Comparison of ENCODE assay signal across 13 cellular contexts in genomic region chr11:65174571-65175010, GRCh38. TPM values are rescaled to one million over a fixed set of nuclear protein-coding genes. Genes with fewer than 3 reads are reported as not detected.
DNase-seq lines count a peak whose midpoint lies in the region; ATAC-seq, FAIRE-seq and TF ChIP-seq lines count a peak whose summit lies in the region.
"Not testable (repeated sequence)": the region's sequence is repeated elsewhere in the genome, so short reads cannot be mapped to it uniquely, and the experiment has no call there.
"Had no signal": no experiment of that assay in that cellular context is flagged by ENCODE, and none has a peak within 500 bp of the region (broad histone marks: within the 10 kb centered on the region; RNA-seq: fewer than 3 reads in every experiment).

No MANE protein-coding gene starts in this region.

- H2BK20ac ChIP-seq in IMR-90 (ENCODE audit: low read depth, low read length): not testable (repeated sequence)

- H3K14ac ChIP-seq in IMR-90 (replicated peaks; ENCODE audit: low read depth, low read length): not testable (repeated sequence)

- not testable (repeated sequence) for BruUV-seq in IMR-90 (replicated peaks; lab: Mats Ljungman, UMichigan)

- not testable (repeated sequence) for H3K4ac ChIP-seq in IMR-90 (ENCODE audit: low read depth, low read length)

- intact Hi-C loops in IMR-90 (cut with micrococcal nuclease); kidney (cut with DNase I); sciatic nerve (cut with DNase I): not testable (repeated sequence)

- H3K56ac ChIP-seq in IMR-90 (ENCODE audit: extremely low read depth, insufficient read depth, low read length): not testable (repeated sequence)

- H2AK9ac ChIP-seq in IMR-90 (replicated peaks; ENCODE audit: low read depth, low read length, poor library complexity): not testable (repeated sequence)

- not testable (repeated sequence) for TF ChIP-seq CTCF in IMR-90 (conservative IDR thresholded peaks at IDR 0.05; ENCODE audit: low read depth, low read length); epithelial cell of esophagus (IDR thresholded peaks at IDR 0.05; ENCODE audit: insufficient read depth, low read depth, low read length, missing control alignments); kidney (IDR thresholded peaks at IDR 0.05; ENCODE audit: borderline replicate concordance, extremely low read depth, insufficient read depth)

- H3K4me1 ChIP-seq in IMR-90 (ENCODE audit: control insufficient read depth, insufficient read depth, low read length); kidney (ENCODE audit: control insufficient read depth in 1 of 2, insufficient read depth in 1 of 2, low read depth in 1 of 2, low read length in 2 of 2): not testable (repeated sequence)

- POLR2A ChIA-PET in IMR-90 (lab: Charles Lee; ENCODE audit: unreplicated experiment): not testable (repeated sequence)

- not testable (repeated sequence) for H3K18ac ChIP-seq in IMR-90 (ENCODE audit: low read depth, low read length)

- H3K9ac ChIP-seq in IMR-90 (ENCODE audit: low read depth, low read length); kidney (ENCODE audit: low read length in 2 of 2): not testable (repeated sequence)

- H3K27me3 ChIP-seq in IMR-90 (ENCODE audit: control insufficient read depth, insufficient read depth, low read length): not testable (repeated sequence)

- not testable (repeated sequence) for TF ChIP-seq RAD21 in IMR-90 (IDR thresholded peaks at IDR 0.05; ENCODE audit: low read length)

- not testable (repeated sequence) for H2BK15ac ChIP-seq in IMR-90 (ENCODE audit: low read depth, low read length)

- CTCF ChIA-PET in IMR-90 (lab: Yijun Ruan, JAX): not testable (repeated sequence)

- TF ChIP-seq POLR2A in IMR-90 (IDR thresholded peaks at IDR 0.05; ENCODE audit: low read depth, low read length): not testable (repeated sequence)

- H3K4me3 ChIP-seq in IMR-90 (ENCODE audit: insufficient read depth, low read depth, low read length); epithelial cell of esophagus (ENCODE audit: low read length); kidney (ENCODE audit: low read length in 2 of 2): not testable (repeated sequence)

- not testable (repeated sequence) for H3K9me1 ChIP-seq in IMR-90 (ENCODE audit: insufficient read depth, low read length)

- H3K4me2 ChIP-seq in IMR-90 (ENCODE audit: low read depth, low read length): not testable (repeated sequence)

- not testable (repeated sequence) for H2BK120ac ChIP-seq in IMR-90 (ENCODE audit: low read depth, low read length)

- H2AFZ ChIP-seq in IMR-90 (replicated peaks; ENCODE audit: low read length, poor library complexity): not testable (repeated sequence)

- in situ Hi-C loops in IMR-90 (cut with MboI; ENCODE audit: low sequenced_read_pairs): not testable (repeated sequence)

- H4K20me1 ChIP-seq in IMR-90 (ENCODE audit: insufficient read depth, low read length): not testable (repeated sequence)

- no CpG with 5 or more reads among the region's 2 CpGs for WGBS in IMR-90 (ENCODE audit: extremely low coverage in 2 of 2, insufficient read length in 1 of 2), 2 experiments

- not testable (repeated sequence) for H2BK5ac ChIP-seq in IMR-90 (ENCODE audit: low read depth, low read length, poor library complexity, severe bottlenecking)

- not testable (repeated sequence) for H4K5ac ChIP-seq in IMR-90 (ENCODE audit: low read depth, low read length)

- peaks cover 8 to 10% of the 10 kb centered on the region in 2 experiments; a peak in 2 of 4 replicates for H3K79me1 ChIP-seq in IMR-90 (ENCODE audit: low read depth in 1 of 2, low read length in 2 of 2)

- not testable (repeated sequence) for H3K27ac ChIP-seq in IMR-90 (ENCODE audit: insufficient read depth, low read length); kidney (ENCODE audit: low read depth in 2 of 2, low read length in 2 of 2)

- dilution Hi-C loops in IMR-90 (cut with HindIII; ENCODE audit: low sequenced_read_pairs, unreplicated experiment): not testable (repeated sequence)

- H3K23ac ChIP-seq in IMR-90 (ENCODE audit: low read depth, low read length): not testable (repeated sequence)

- H4K8ac ChIP-seq in IMR-90 (ENCODE audit: low read depth in 2 of 2, low read length in 2 of 2): not testable (repeated sequence)

- not testable (repeated sequence) for H2AK5ac ChIP-seq in IMR-90 (ENCODE audit: low read depth, low read length)

- peak; percentile 85 for DNase-seq in ELF-1 (ENCODE audit: low read depth, low spot score)
- peak; percentile 17 for DNase-seq in IMR-90
- peak; percentile 12 for DNase-seq in OCI-M1 (lab: John Stamatoyannopoulos, UW)
- DNase-seq in SW480 (ENCODE audit: low spot score): peak; percentile 16
- peak; percentile 35 for DNase-seq in epithelial cell of esophagus (ENCODE audit: low read depth)
- peak; percentile 12 for DNase-seq in kidney
- peak; percentile 18 for DNase-seq in sciatic nerve (ENCODE audit: low spot score)

- H4K91ac ChIP-seq in IMR-90 (ENCODE audit: insufficient read depth, low read depth, low read length): not testable (repeated sequence)

- H3K9me3 ChIP-seq in IMR-90 (ENCODE audit: control insufficient read depth, insufficient read depth, low read length); kidney (ENCODE audit: control insufficient read depth in 1 of 2, low read length in 2 of 2): not testable (repeated sequence)

- not testable (repeated sequence) for H3K36me3 ChIP-seq in IMR-90 (ENCODE audit: control insufficient read depth, insufficient read depth, low read length); kidney (ENCODE audit: control insufficient read depth in 1 of 2, insufficient read depth in 2 of 2, low read length in 2 of 2)

- not testable (repeated sequence) for FAIRE-seq in kidney (lab: Jason Lieb, UNC)

- ATAC-seq in IMR-90 (ENCODE audit: low read depth); sciatic nerve: not testable (repeated sequence)

RNA-seq across cellular contexts. Expression of gene SPDYC, which starts 4.6 kb away (rescaled TPM):
- total RNA-seq in IMR-90 (2012; rRNA removed): not detected in 2 replicates
- not detected in 2 replicates for polyA plus RNA-seq in IMR-90 (2012; rRNA removed)
- not detected in 2 replicates for polyA plus RNA-seq in IMR-90 (2012; cell fraction: cytosol; rRNA removed)
- not detected in 2 replicates for polyA plus RNA-seq in IMR-90 (2012; cell fraction: nucleus; rRNA removed; ENCODE audit: low replicate concordance)
- not detected for total RNA-seq in kidney
- polyA plus RNA-seq in kidney (ENCODE audit: insufficient read depth, low read depth, low replicate concordance): 0.43 TPM
- total RNA-seq in sciatic nerve: not detected
- total RNA-seq: A673; CD8-positive, alpha-beta T cell; H4; LHCN-M2; SJSA1; T-cell had no signal

RNA-seq across cellular contexts. Expression of gene CAPN1, which starts 7.1 kb away (rescaled TPM):
- 62.8 and 110 TPM in 2 replicates for total RNA-seq in IMR-90 (2012; rRNA removed)
- polyA plus RNA-seq in IMR-90 (2012; rRNA removed): 182 and 263 TPM in 2 replicates
- 108 and 165 TPM in 2 replicates for polyA plus RNA-seq in IMR-90 (2012; cell fraction: cytosol; rRNA removed)
- polyA plus RNA-seq in IMR-90 (2012; cell fraction: nucleus; rRNA removed; ENCODE audit: low replicate concordance): 150 and 381 TPM in 2 replicates
- total RNA-seq in kidney: 328 TPM
- polyA plus RNA-seq in kidney (ENCODE audit: insufficient read depth, low read depth, low replicate concordance): 92.5 TPM
- 125 TPM for total RNA-seq in sciatic nerve

RNA-seq across cellular contexts. Expression of gene SYVN1, which starts 40.3 kb away (rescaled TPM):
- total RNA-seq in IMR-90 (2012; rRNA removed): 8.3 and 9.5 TPM in 2 replicates
- polyA plus RNA-seq in IMR-90 (2012; rRNA removed): 45.7 and 52.9 TPM in 2 replicates
- polyA plus RNA-seq in IMR-90 (2012; cell fraction: cytosol; rRNA removed): 22.9 and 32.0 TPM in 2 replicates
- polyA plus RNA-seq in IMR-90 (2012; cell fraction: nucleus; rRNA removed; ENCODE audit: low replicate concordance): 107 and 150 TPM in 2 replicates
- total RNA-seq in kidney: 69.8 TPM
- 21.2 TPM for polyA plus RNA-seq in kidney (ENCODE audit: insufficient read depth, low read depth, low replicate concordance)
- total RNA-seq in sciatic nerve: 75.9 TPM

RNA-seq across cellular contexts. Expression of gene MRPL49, which starts 52.5 kb away (rescaled TPM):
- 54.2 and 55.2 TPM in 2 replicates for total RNA-seq in IMR-90 (2012; rRNA removed)
- 51.5 and 56.8 TPM in 2 replicates for polyA plus RNA-seq in IMR-90 (2012; rRNA removed)
- polyA plus RNA-seq in IMR-90 (2012; cell fraction: cytosol; rRNA removed): 39.1 and 52.5 TPM in 2 replicates
- polyA plus RNA-seq in IMR-90 (2012; cell fraction: nucleus; rRNA removed; ENCODE audit: low replicate concordance): 24.5 and 42.4 TPM in 2 replicates
- total RNA-seq in kidney: 53.3 TPM
- 76.7 TPM for polyA plus RNA-seq in kidney (ENCODE audit: insufficient read depth, low read depth, low replicate concordance)
- 32.1 TPM for total RNA-seq in sciatic nerve

RNA-seq across cellular contexts. Expression of gene FAU, which starts 52.7 kb away (rescaled TPM):
- total RNA-seq in IMR-90 (2012; rRNA removed): 189 and 285 TPM in 2 replicates
- polyA plus RNA-seq in IMR-90 (2012; rRNA removed): 652 and 804 TPM in 2 replicates
- 812 and 1,747 TPM in 2 replicates for polyA plus RNA-seq in IMR-90 (2012; cell fraction: cytosol; rRNA removed)
- polyA plus RNA-seq in IMR-90 (2012; cell fraction: nucleus; rRNA removed; ENCODE audit: low replicate concordance): 249 and 290 TPM in 2 replicates
- 794 TPM for total RNA-seq in kidney
- 927 TPM for polyA plus RNA-seq in kidney (ENCODE audit: insufficient read depth, low read depth, low replicate concordance)
- 722 TPM for total RNA-seq in sciatic nerve

Comparison
In these comparisons a context has a peak if more than half of its experiments do, and no peak if none do; other contexts are left out.
1. DNase-seq: peak in every context shown above with its lines; median percentile 85 in ELF-1; 35 in epithelial cell of esophagus; 18 in sciatic nerve; 17 in IMR-90; 16 in SW480; 12 in OCI-M1; 12 in kidney.